ENCODE assay signal across 8 cellular contexts in the genomic region with DNA sequence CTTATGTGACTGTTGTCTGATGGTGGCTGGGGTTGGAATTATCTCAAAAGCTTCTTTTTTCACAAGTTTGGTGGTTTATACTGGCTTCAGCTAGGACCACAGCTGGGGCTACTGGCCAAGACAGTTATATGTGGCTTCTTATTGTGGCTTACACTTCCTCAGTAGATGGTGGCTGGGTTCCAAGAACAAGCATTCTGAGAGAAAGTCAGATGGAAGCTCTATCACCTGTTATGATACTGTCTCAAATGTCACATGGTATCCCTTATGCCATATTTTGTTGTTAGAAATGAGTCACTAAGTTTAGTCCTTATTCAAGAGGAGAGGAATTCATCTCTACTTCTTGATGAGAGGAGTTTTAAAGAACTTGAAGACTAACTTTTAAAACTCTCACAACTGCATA. TPM values are rescaled to one million over a fixed set of nuclear protein-coding genes. Genes with fewer than 3 reads are reported as not detected.
DNase-seq lines count a peak whose midpoint lies in the region; ATAC-seq, FAIRE-seq and TF ChIP-seq lines count a peak whose summit lies in the region.

No MANE protein-coding gene starts in this region.

- ATAC-seq in GM21360 (IDR thresholded peaks at IDR 0.05; ENCODE audit: unreplicated experiment): peak; percentile 96
- peak; percentile 98 for ATAC-seq in HG03460 (IDR thresholded peaks at IDR 0.05; ENCODE audit: unreplicated experiment)

- H2AFZ ChIP-seq in OCI-LY7 (ENCODE audit: low read length): no peak overlapping the region

- DNase-seq in GM10266 (ENCODE audit: extremely low spot score) (peak; percentile 41), astrocyte of the hippocampus (ENCODE audit: low read depth, low spot score) (peak; percentile 82), OCI-LY7 (ENCODE audit: low spot score) (no peak), D721Med (ENCODE audit: insufficient read length, low spot score) (no peak), COLO668 (lab: John Stamatoyannopoulos, UW; ENCODE audit: unreplicated experiment) (no peak), NCI-H187 (lab: John Stamatoyannopoulos, UW) (no peak)

- no peak overlapping the region for H3K4me3 ChIP-seq in OCI-LY7 (ENCODE audit: low read depth, low read length, poor library complexity, severe bottlenecking)

- no peak overlapping the region for H3K4me2 ChIP-seq in OCI-LY7 (ENCODE audit: low read length)

- intact Hi-C loops in OCI-LY7 (cut with micrococcal nuclease; ENCODE audit: unreplicated experiment): no loop called here

- TF ChIP-seq CTCF in GM10266 (IDR thresholded peaks at IDR 0.05; ENCODE audit: control insufficient read depth, insufficient read depth, low read depth, missing control alignments): no peak
- no peak for TF ChIP-seq CTCF in OCI-LY7 (conservative IDR thresholded peaks at IDR 0.05; ENCODE audit: low read length)
- TF ChIP-seq CTCF in D721Med (IDR thresholded peaks at IDR 0.05; ENCODE audit: insufficient read depth, missing control alignments): no peak

- no peaks in the 10 kb centered on the region for H3K79me2 ChIP-seq in OCI-LY7 (ENCODE audit: insufficient read depth, low read depth, low read length)

- H3K9me3 ChIP-seq in OCI-LY7 (ENCODE audit: low read length): no peaks in the 10 kb centered on the region

- H3K4me1 ChIP-seq in OCI-LY7 (ENCODE audit: insufficient read depth, low read length, poor library complexity, severe bottlenecking): no peaks in the 10 kb centered on the region

- H3K27ac ChIP-seq in OCI-LY7 (ENCODE audit: low read depth, low read length, poor library complexity, severe bottlenecking): no peak overlapping the region

- FAIRE-seq in D721Med (lab: Jason Lieb, UNC): no peak

- H4K20me1 ChIP-seq in OCI-LY7 (ENCODE audit: insufficient read depth, low read length): no peaks in the 10 kb centered on the region

- CTCF ChIA-PET in OCI-LY7 (lab: Charles Lee; ENCODE audit: unreplicated experiment): no interaction called here

- POLR2A ChIA-PET in OCI-LY7 (lab: Charles Lee): interaction anchor here (0.5 kb wide), 1 partner anchor 66 kb away, joined by 4 read pairs; no protein-coding TSS in a partner anchor

- H3K36me3 ChIP-seq in OCI-LY7 (ENCODE audit: insufficient read depth, low read length): no peaks in the 10 kb centered on the region

- BruUV-seq in OCI-LY7 (replicated peaks; lab: Mats Ljungman, UMichigan): no TSS peak

- no peaks in the 10 kb centered on the region for H3K9me2 ChIP-seq in OCI-LY7 (ENCODE audit: insufficient read depth, low read length)

RNA-seq across cellular contexts. Expression of a gene that starts 41.6 kb away (rescaled TPM):
- total RNA-seq in OCI-LY7 (2014; rRNA removed; shearing (Covaris generic)): 0.18 and 0.54 TPM in 2 replicates
- 4.0 and 4.8 TPM in 2 replicates for total RNA-seq in OCI-LY7 (2022)

Comparison
In these comparisons a context has a peak if more than half of its experiments do, and no peak if none do; other contexts are left out.
1. DNase-seq: peak in GM10266 (single experiment) and astrocyte of the hippocampus (single experiment); none in OCI-LY7 (single experiment), D721Med (single experiment), COLO668 (single experiment) and NCI-H187 (0 of 2).